Comparison of ENCODE assay signal across 27 cellular contexts in the genomic region with DNA sequence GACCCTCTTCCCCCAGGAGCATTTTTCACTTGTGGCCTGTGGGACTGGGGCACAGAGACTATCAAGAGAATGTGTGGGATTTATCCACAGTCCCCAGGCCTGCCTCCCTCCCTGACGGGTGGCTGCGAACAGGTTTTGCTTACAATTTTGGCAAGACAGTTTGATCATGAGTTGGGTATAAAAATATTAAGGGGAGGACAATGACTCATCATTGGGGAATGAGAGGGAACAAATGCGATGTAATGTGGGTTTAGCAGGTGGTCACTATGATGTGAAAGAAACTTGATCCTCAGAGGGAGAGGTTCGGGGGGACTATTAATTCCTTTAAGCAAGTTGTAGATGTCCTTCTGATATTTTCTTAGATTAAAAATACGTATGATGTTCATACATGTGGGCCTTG. TPM values are rescaled to one million over a fixed set of nuclear protein-coding genes. Genes with fewer than 3 reads are reported as not detected.
DNase-seq lines count a peak whose midpoint lies in the region; ATAC-seq and TF ChIP-seq lines count a peak whose summit lies in the region.
"Had no signal": no experiment of that assay in that cellular context is flagged by ENCODE, and none has a peak within 500 bp of the region (broad histone marks: within the 10 kb centered on the region; RNA-seq: fewer than 3 reads in every experiment).

No MANE protein-coding gene starts in this region.

- no peak for ATAC-seq in GM18517 (IDR thresholded peaks at IDR 0.05; ENCODE audit: unreplicated experiment)

- DNase-seq in Daoy (ENCODE audit: low read depth), result peak; percentile 7
- peak; percentile 4 for DNase-seq in LHCN-M2 (ENCODE audit: low read depth)
- peak; percentile 18 for DNase-seq in fibroblast of mammary gland (ENCODE audit: low read depth)
- DNase-seq in renal cortical epithelial cell (ENCODE audit: low read depth), result peak; percentile 7
- no peak for DNase-seq in NCI-H2029 (lab: John Stamatoyannopoulos, UW)
- no peak for DNase-seq in GF-D8 (lab: John Stamatoyannopoulos, UW)
- DNase-seq in NCI-H1105 treated with DMSO at 0.1 percent for 48 hours (lab: John Stamatoyannopoulos, UW), result no peak
- DNase-seq: AML-193; CD4-positive, alpha-beta T cell; DMS53; GOT3; IMR-90; KG1; MM.1S; NCI-H1417; NCI-H1694; NCI-H2081; NCI-H2227 treated with DMSO at 0.1 percent for 48 hours; NCI-H526 treated with DMSO at 0.1 percent for 48 hours; Right ventricle myocardium superior; RPMI8226 had no signal

- TF ChIP-seq CTCF in fibroblast of mammary gland (conservative IDR thresholded peaks at IDR 0.05; ENCODE audit: control insufficient read depth, insufficient read depth, low read depth, low read length), result no peak

- no peak overlapping the region for H3K4me3 ChIP-seq in fibroblast of mammary gland (ENCODE audit: control insufficient read depth, low read depth, low read length)
- H3K4me3 ChIP-seq: BLaER1 treated with 17β-estradiol and CSF1 and Interleukin-3, amounts not matched to agents 10 nM and 100 nM; HAP-1; SJSA1 had no signal

RNA-seq across cellular contexts. Expression of gene EMX2, which starts 52.2 kb away (rescaled TPM):
- total RNA-seq in Daoy (2014; rRNA removed; shearing (Covaris generic)), result 0.57 and 3.9 TPM in 2 replicates
- total RNA-seq in LHCN-M2 (2014; rRNA removed) (not detected in 2 replicates), renal cortical epithelial cell (2.8 and 15.9 TPM in 2 replicates)
- polyA plus RNA-seq in LHCN-M2 (2012), result not detected
- total RNA-seq: CD4-positive, alpha-beta T cell; IMR-90; NCI-H460; Right ventricle myocardium superior had no signal
- polyA plus RNA-seq: AG04450, IMR-90 had no signal

Comparison
In these comparisons a context has a peak if more than half of its experiments do, and no peak if none do; other contexts are left out.
1. DNase-seq: peak in Daoy (single experiment), LHCN-M2 (single experiment), fibroblast of mammary gland (single experiment) and renal cortical epithelial cell (single experiment); none in NCI-H2029 (single experiment), GF-D8 (single experiment) and NCI-H1105 treated with DMSO at 0.1 percent for 48 hours (single experiment).